8 cellular contexts compared by ENCODE assay signal in the genomic region with DNA sequence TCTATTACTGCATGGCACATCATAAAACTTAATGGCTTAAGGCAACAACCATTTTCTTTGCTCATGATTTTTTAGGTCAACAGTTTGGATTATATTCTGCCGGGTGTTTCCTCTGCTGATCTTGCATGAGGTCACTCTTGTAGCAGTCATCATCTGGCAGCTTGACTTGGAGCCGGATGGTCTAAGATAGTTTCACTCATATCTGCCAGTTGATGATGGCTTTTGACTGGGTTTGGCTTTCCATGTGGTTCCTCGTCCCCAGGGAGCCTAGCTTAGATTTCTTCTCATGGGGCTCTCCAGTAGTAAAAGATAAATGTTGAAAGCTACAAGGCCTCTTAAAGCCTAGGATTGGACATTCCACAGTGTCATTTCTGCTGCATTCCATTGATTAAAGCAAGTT. TPM values are rescaled to one million over a fixed set of nuclear protein-coding genes. Genes with fewer than 3 reads are reported as not detected.
DNase-seq lines count a peak whose midpoint lies in the region; ATAC-seq, FAIRE-seq and TF ChIP-seq lines count a peak whose summit lies in the region.

No MANE protein-coding gene starts in this region.

- in situ Hi-C loops in HepG2 (cut with HindIII; ENCODE audit: extremely low pct_ligation_motif_present, low pct_unique_long_range_greater_than_20kb) = no loop called here

- no peaks in the 10 kb centered on the region for H3K9me3 ChIP-seq in right lobe of liver
- H3K9me3 ChIP-seq in HepG2 (ENCODE audit: low read length) = no peaks in the 10 kb centered on the region
- H3K9me3 ChIP-seq in smooth muscle cell (replicated peaks; ENCODE audit: low read depth) = no peaks in the 10 kb centered on the region
- H3K9me3 ChIP-seq in MM.1S (replicated peaks; ENCODE audit: insufficient read depth, low read length) = no peaks in the 10 kb centered on the region

- DNase-seq in right lobe of liver (no peak), HepG2 (ENCODE audit: low spot score) (no peak), fibroblast of the conjunctiva (ENCODE audit: low read depth) (peak; percentile 67), smooth muscle cell (lab: John Stamatoyannopoulos, UW; ENCODE audit: unreplicated experiment) (no peak), MM.1S (no peak)
- no peak for DNase-seq in T-helper 2 cell treated with Interferon-gamma antibody and Interleukin-4, amounts not matched to agents 5 μg/mL and 100 μg/mL, for 36 hours (ENCODE audit: low spot score)

- no TSS peak for BruUV-seq in HepG2 (replicated peaks; lab: Mats Ljungman, UMichigan)

- H4K20me1 ChIP-seq in HepG2 (ENCODE audit: insufficient read depth, low read length) (no peaks in the 10 kb centered on the region), smooth muscle cell (ENCODE audit: low read depth) (peaks cover 4% of the 10 kb centered on the region), MM.1S (ENCODE audit: insufficient read depth, low read length) (peaks cover 10% of the 10 kb centered on the region; the same call in 1 of the 2 replicates)

- H3K27ac Mint-ChIP-seq in T-helper 2 cell treated with Interferon-gamma antibody and Interleukin-4, amounts not matched to agents 5 μg/mL and 100 μg/mL, for 36 hours = peak overlapping the region; percentile 95

- H3K27me3 Mint-ChIP-seq in T-helper 2 cell treated with Interferon-gamma antibody and Interleukin-4, amounts not matched to agents 5 μg/mL and 100 μg/mL, for 36 hours (ENCODE audit: low read depth) = no peaks in the 10 kb centered on the region

- no peak overlapping the region for H2AFZ ChIP-seq in HepG2 (ENCODE audit: low read length)
- H2AFZ ChIP-seq in smooth muscle cell (ENCODE audit: low read depth) = no peak overlapping the region
- H2AFZ ChIP-seq in MM.1S (ENCODE audit: low read length) = no peak overlapping the region

- no peak overlapping the region for H3K27ac ChIP-seq in right lobe of liver
- no peak overlapping the region for H3K27ac ChIP-seq in HepG2 (ENCODE audit: extremely low read length, insufficient read depth, low read length)
- H3K27ac ChIP-seq in smooth muscle cell (ENCODE audit: low read depth) = peak overlapping the region; percentile 79
- no peak overlapping the region for H3K27ac ChIP-seq in MM.1S (ENCODE audit: low read length)

- TF ChIP-seq EP300 in HepG2 (IDR thresholded peaks at IDR 0.05; ENCODE audit: low read depth in 2 of 2, low read length in 2 of 2) = no peak
- TF ChIP-seq EP300 in HepG2 (CRISPR knock-in tag; IDR thresholded peaks at IDR 0.05; ENCODE audit: borderline replicate concordance) = no peak

- H3F3A ChIP-seq in smooth muscle cell (ENCODE audit: low read depth) (peaks cover 15% of the 10 kb centered on the region), MM.1S (ENCODE audit: insufficient read depth, low read length) (peaks cover 8% of the 10 kb centered on the region)

- H3K9me3 Mint-ChIP-seq in T-helper 2 cell treated with Interferon-gamma antibody and Interleukin-4, amounts not matched to agents 5 μg/mL and 100 μg/mL, for 36 hours = no peaks in the 10 kb centered on the region

- TF ChIP-seq RAD21 in HepG2 (CRISPR knock-in tag; IDR thresholded peaks at IDR 0.05) = no peak

- 45% methylated on average over 3 of the region's 3 CpGs for WGBS in right lobe of liver (ENCODE audit: insufficient coverage, low coverage, low lambda C conversion rate, missing lambda C conversion rate)
- WGBS in HepG2 (ENCODE audit: low lambda C conversion rate) = 97% methylated on average over 3 of the region's 3 CpGs
- 6% methylated on average over 3 of the region's 3 CpGs for WGBS in smooth muscle cell (ENCODE audit: low lambda C conversion rate)

- POLR2A ChIA-PET in HepG2 (lab: Yijun Ruan, JAX) = no interaction called here

- peaks cover 53% of the 10 kb centered on the region for H3K4me1 Mint-ChIP-seq in T-helper 2 cell treated with Interferon-gamma antibody and Interleukin-4, amounts not matched to agents 5 μg/mL and 100 μg/mL, for 36 hours (ENCODE audit: low read depth)

- peak overlapping the region; percentile 86 for H3K4me3 Mint-ChIP-seq in T-helper 2 cell treated with Interferon-gamma antibody and Interleukin-4, amounts not matched to agents 5 μg/mL and 100 μg/mL, for 36 hours

- H3K27me3 ChIP-seq in right lobe of liver (no peaks in the 10 kb centered on the region), HepG2 (ENCODE audit: control insufficient read depth in 1 of 2, insufficient read depth in 2 of 2, low read length in 2 of 2) (no peaks in the 10 kb centered on the region), smooth muscle cell (ENCODE audit: low read depth) (no peaks in the 10 kb centered on the region), MM.1S (replicated peaks; ENCODE audit: insufficient read depth, low read length) (no peaks in the 10 kb centered on the region)

- ATAC-seq in right lobe of liver (peak in 3 of 4 donors; percentile 37 to 87 (median 65)), HepG2 (no peak), HG03108 (IDR thresholded peaks at IDR 0.05; ENCODE audit: unreplicated experiment) (peak; percentile 35), HG03432 (IDR thresholded peaks at IDR 0.05; ENCODE audit: unreplicated experiment) (no peak)

- H3K9me2 ChIP-seq in MM.1S (replicated peaks; ENCODE audit: insufficient read depth, low read length) = no peaks in the 10 kb centered on the region

- peaks cover 54% of the 10 kb centered on the region for H3K36me3 Mint-ChIP-seq in T-helper 2 cell treated with Interferon-gamma antibody and Interleukin-4, amounts not matched to agents 5 μg/mL and 100 μg/mL, for 36 hours (ENCODE audit: low read depth)

- CTCF ChIA-PET in HepG2 (lab: Yijun Ruan, JAX; ENCODE audit: low intra/inter-chr PET ratio, low total read pairs) = no interaction called here

- H3K79me2 ChIP-seq in HepG2 (ENCODE audit: insufficient read depth, low read length) (peaks cover 9% of the 10 kb centered on the region), smooth muscle cell (ENCODE audit: low read depth) (peaks cover 68% of the 10 kb centered on the region), MM.1S (ENCODE audit: low read length) (peaks cover 65% of the 10 kb centered on the region)

- TF ChIP-seq CTCF in right lobe of liver (IDR thresholded peaks at IDR 0.05) (no peak), HepG2 (CRISPR knock-in tag; IDR thresholded peaks at IDR 0.05) (no peak), smooth muscle cell (IDR thresholded peaks at IDR 0.05; ENCODE audit: borderline replicate concordance, insufficient read depth, poor library complexity, severe bottlenecking) (no peak), MM.1S (IDR thresholded peaks at IDR 0.05; ENCODE audit: low read length) (no peak)

- intact Hi-C loops in right lobe of liver (cut with DNase I) = no loop called here
- intact Hi-C loops in HepG2 (cut with micrococcal nuclease; ENCODE audit: unreplicated experiment) = no loop called here

- H3K4me1 ChIP-seq in right lobe of liver = peaks cover 0 to 17% (median 0%) of the 10 kb centered on the region in 4 donors
- peaks cover 15% of the 10 kb centered on the region for H3K4me1 ChIP-seq in HepG2 (ENCODE audit: insufficient read depth, low read length)
- peaks cover 12% of the 10 kb centered on the region for H3K4me1 ChIP-seq in smooth muscle cell (ENCODE audit: low read depth)
- H3K4me1 ChIP-seq in MM.1S (ENCODE audit: low read length) = peaks cover 14% of the 10 kb centered on the region

- no peak for TF ChIP-seq POLR2A in right lobe of liver (IDR thresholded peaks at IDR 0.05)
- TF ChIP-seq POLR2A in HepG2 (IDR thresholded peaks at IDR 0.05; ENCODE audit: insufficient read depth in 1 of 2, low read depth in 2 of 2, low read length in 2 of 2) = no peak

- FAIRE-seq in HepG2 (lab: Jason Lieb, UNC) = no peak

- no peak overlapping the region for H3K4me2 ChIP-seq in HepG2 (ENCODE audit: low read depth, low read length)
- peak overlapping the region; percentile 27 for H3K4me2 ChIP-seq in smooth muscle cell
- H3K4me2 ChIP-seq in MM.1S (ENCODE audit: low read depth, low read length) = no peak overlapping the region

- H3K9ac ChIP-seq in HepG2 (ENCODE audit: insufficient read depth, low read depth, low read length) (no peak overlapping the region), smooth muscle cell (ENCODE audit: low read depth) (no peak overlapping the region), MM.1S (ENCODE audit: low read length) (no peak overlapping the region)

- H3K36me3 ChIP-seq in right lobe of liver = no peaks in the 10 kb centered on the region
- no peaks in the 10 kb centered on the region for H3K36me3 ChIP-seq in HepG2 (replicated peaks in 1 of 2; ENCODE audit: control insufficient read depth in 1 of 2, insufficient read depth in 2 of 2, low read length in 2 of 2)
- H3K36me3 ChIP-seq in smooth muscle cell (ENCODE audit: low read depth) = no peaks in the 10 kb centered on the region
- H3K36me3 ChIP-seq in MM.1S (replicated peaks; ENCODE audit: insufficient read depth, low read length) = no peaks in the 10 kb centered on the region; the same call in 1 of the 2 replicates

- H3K4me3 ChIP-seq in right lobe of liver (no peak overlapping the region), HepG2 (replicated peaks in 1 of 3; ENCODE audit: insufficient read depth in 1 of 3, low read depth in 2 of 3, low read length in 3 of 3) (no peak overlapping the region), smooth muscle cell (no peak overlapping the region), MM.1S (ENCODE audit: low read length) (no peak overlapping the region)

RNA-seq across cellular contexts. Expression of a gene that starts 27.4 kb away (rescaled TPM):
- total RNA-seq in right lobe of liver (10 to 100 TPM in 2 of 6 experiments, 1 to 10 TPM in 4; 7.5 to 11.2 (median 9.9) TPM), HepG2 (2016; rRNA removed; fragmentation: Illumina TruSeq; extraction: Trizol) (14.7 and 16.9 TPM in 2 replicates), smooth muscle cell (24.3 and 28.0 TPM in 2 replicates)
- total RNA-seq in HepG2 (2016; cell fraction: cytosol; rRNA removed; fragmentation: Illumina TruSeq; extraction: Trizol; ENCODE audit: low read depth) = 3.6 and 4.1 TPM in 2 replicates
- 13.0 and 16.4 TPM in 2 replicates for total RNA-seq in HepG2 (2016; cell fraction: insoluble cytoplasmic fraction; rRNA removed; fragmentation: Illumina TruSeq; extraction: Trizol)
- total RNA-seq in HepG2 (2016; cell fraction: membrane; rRNA removed; fragmentation: Illumina TruSeq; extraction: Trizol) = 5.2 and 6.3 TPM in 2 replicates
- total RNA-seq in HepG2 (2016; cell fraction: nucleus; rRNA removed; fragmentation: Illumina TruSeq; extraction: Trizol) = 30.4 and 33.6 TPM in 2 replicates
- polyA plus RNA-seq in HepG2 (2011; rRNA removed) (6.3 and 8.0 TPM in 2 replicates), smooth muscle cell (2.3 and 3.5 TPM in 2 replicates)
- polyA plus RNA-seq in HepG2 (2011; cell fraction: cytosol; rRNA removed) = 2.5 and 4.3 TPM in 2 replicates
- polyA plus RNA-seq in HepG2 (2011; cell fraction: nucleus; rRNA removed) = 5.2 and 6.1 TPM in 2 replicates
- 4.0 and 4.9 TPM in 2 replicates for polyA plus RNA-seq in HepG2 (2012)
- 0.58 and 0.62 TPM in 2 replicates for polyA plus RNA-seq in HepG2 (2016; cell fraction: cytosol; fragmentation: Illumina TruSeq; extraction: Trizol; ENCODE audit: low read depth)
- 4.3 and 4.8 TPM in 2 replicates for polyA plus RNA-seq in HepG2 (2016; cell fraction: insoluble cytoplasmic fraction; fragmentation: Illumina TruSeq; extraction: Trizol; ENCODE audit: low read depth)
- 1.1 and 1.2 TPM in 2 replicates for polyA plus RNA-seq in HepG2 (2016; cell fraction: membrane; fragmentation: Illumina TruSeq; extraction: Trizol; ENCODE audit: low read depth)
- polyA plus RNA-seq in HepG2 (2016; cell fraction: nucleus; fragmentation: Illumina TruSeq; extraction: Trizol; ENCODE audit: insufficient read depth, low read depth) = 12.2 and 12.9 TPM in 2 replicates
- polyA minus RNA-seq in HepG2 (2011; rRNA and poly(A)+ RNA removed; ENCODE audit: low replicate concordance) = 16.3 and 19.2 TPM in 2 replicates
- 15.2 and 19.8 TPM in 2 replicates for polyA minus RNA-seq in HepG2 (2011; cell fraction: cytosol; rRNA and poly(A)+ RNA removed)
- polyA minus RNA-seq in HepG2 (2011; cell fraction: nucleus; rRNA and poly(A)+ RNA removed) = 39.9 and 46.0 TPM in 2 replicates

Comparison
In these comparisons a context has a peak if more than half of its experiments do, and no peak if none do; other contexts are left out.
1. ATAC-seq: peak in right lobe of liver (3 of 4) and HG03108 (single experiment); none in HepG2 (single experiment) and HG03432 (single experiment).